Comparison of ENCODE assay signal across 1 cellular context in the genomic region with DNA sequence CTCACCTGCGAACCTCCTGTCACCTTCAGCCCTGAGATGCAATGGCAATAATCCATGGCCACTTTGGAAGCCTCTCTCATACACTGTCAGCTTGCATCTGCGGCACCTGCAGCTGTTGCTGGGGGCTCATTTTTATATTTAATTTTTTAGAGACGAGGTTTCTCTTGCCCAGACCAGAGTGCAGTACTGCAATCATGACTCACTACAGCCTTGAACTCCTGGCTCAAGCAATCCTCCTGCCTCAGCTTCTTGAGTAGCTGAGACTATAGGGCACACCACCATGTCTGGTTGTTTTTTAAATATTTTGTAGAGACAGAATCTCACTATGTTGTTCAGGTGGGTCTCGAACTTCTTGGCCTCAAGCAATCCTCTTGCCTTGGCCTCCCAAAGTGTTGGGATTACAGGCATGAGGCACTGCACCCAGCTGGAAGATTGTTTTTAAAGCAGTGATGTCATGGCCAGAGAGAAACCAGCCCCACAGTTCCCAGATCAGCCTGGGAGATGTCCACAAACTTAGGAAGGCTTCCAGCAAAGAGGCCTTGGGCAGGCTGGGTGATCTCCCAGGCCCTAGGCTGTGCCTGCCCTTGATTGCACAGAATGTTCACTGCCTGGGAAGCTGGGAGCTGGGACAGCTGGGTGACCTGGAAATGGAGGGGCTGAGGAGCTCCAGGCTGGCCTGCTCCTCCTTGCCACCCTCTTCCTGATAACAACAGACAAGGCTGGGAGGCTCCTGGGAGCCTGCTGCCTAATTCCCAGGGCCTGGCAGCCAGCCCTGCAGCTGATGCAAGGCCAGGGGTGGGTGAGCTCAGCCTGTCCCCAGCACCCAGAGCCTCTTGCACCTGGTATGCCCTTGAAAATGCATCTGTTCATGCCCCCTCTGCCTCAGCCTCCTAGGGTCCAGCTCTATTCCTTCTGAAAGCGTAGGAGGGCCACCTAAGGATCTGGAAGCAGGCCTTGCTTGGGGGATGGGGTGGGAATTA.
TF ChIP-seq lines count a peak whose summit lies in the region.

No MANE protein-coding gene starts in this region.

TF ChIP-seq in HEK293, 187 proteins besides CTCF, POLR2A, EP300 and RAD21 (continued from another document and continues in another):
- TF ChIP-seq, protein P1, sequence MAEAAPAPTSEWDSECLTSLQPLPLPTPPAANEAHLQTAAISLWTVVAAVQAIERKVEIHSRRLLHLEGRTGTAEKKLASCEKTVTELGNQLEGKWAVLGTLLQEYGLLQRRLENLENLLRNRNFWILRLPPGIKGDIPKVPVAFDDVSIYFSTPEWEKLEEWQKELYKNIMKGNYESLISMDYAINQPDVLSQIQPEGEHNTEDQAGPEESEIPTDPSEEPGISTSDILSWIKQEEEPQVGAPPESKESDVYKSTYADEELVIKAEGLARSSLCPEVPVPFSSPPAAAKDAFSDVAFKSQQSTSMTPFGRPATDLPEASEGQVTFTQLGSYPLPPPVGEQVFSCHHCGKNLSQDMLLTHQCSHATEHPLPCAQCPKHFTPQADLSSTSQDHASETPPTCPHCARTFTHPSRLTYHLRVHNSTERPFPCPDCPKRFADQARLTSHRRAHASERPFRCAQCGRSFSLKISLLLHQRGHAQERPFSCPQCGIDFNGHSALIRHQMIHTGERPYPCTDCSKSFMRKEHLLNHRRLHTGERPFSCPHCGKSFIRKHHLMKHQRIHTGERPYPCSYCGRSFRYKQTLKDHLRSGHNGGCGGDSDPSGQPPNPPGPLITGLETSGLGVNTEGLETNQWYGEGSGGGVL (tag by site-specific recombination; IDR thresholded peaks at IDR 0.05): peak; percentile 50
- TF ChIP-seq ZNF626 (tag by site-specific recombination; IDR thresholded peaks at IDR 0.05): no peak
- TF ChIP-seq, protein P2, sequence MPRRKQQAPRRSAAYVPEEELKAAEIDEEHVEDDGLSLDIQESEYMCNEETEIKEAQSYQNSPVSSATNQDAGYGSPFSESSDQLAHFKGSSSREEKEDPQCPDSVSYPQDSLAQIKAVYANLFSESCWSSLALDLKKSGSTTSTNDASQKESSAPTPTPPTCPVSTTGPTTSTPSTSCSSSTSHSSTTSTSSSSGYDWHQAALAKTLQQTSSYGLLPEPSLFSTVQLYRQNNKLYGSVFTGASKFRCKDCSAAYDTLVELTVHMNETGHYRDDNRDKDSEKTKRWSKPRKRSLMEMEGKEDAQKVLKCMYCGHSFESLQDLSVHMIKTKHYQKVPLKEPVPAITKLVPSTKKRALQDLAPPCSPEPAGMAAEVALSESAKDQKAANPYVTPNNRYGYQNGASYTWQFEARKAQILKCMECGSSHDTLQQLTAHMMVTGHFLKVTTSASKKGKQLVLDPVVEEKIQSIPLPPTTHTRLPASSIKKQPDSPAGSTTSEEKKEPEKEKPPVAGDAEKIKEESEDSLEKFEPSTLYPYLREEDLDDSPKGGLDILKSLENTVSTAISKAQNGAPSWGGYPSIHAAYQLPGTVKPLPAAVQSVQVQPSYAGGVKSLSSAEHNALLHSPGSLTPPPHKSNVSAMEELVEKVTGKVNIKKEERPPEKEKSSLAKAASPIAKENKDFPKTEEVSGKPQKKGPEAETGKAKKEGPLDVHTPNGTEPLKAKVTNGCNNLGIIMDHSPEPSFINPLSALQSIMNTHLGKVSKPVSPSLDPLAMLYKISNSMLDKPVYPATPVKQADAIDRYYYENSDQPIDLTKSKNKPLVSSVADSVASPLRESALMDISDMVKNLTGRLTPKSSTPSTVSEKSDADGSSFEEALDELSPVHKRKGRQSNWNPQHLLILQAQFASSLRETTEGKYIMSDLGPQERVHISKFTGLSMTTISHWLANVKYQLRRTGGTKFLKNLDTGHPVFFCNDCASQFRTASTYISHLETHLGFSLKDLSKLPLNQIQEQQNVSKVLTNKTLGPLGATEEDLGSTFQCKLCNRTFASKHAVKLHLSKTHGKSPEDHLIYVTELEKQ (tag by site-specific recombination; IDR thresholded peaks at IDR 0.05; ENCODE audit: borderline replicate concordance): no peak
- TF ChIP-seq ZNF48 (tag by site-specific recombination; IDR thresholded peaks at IDR 0.05): no peak
- TF ChIP-seq ZNF596 (tag by site-specific recombination; IDR thresholded peaks at IDR 0.05): no peak
- TF ChIP-seq ZSCAN18 (tag by site-specific recombination; IDR thresholded peaks at IDR 0.05): no peak
- TF ChIP-seq ZNF426 (tag by site-specific recombination; IDR thresholded peaks at IDR 0.05): no peak
- TF ChIP-seq ATF2 (tag by site-specific recombination; IDR thresholded peaks at IDR 0.05; ENCODE audit: low read depth): peak; percentile 87
- no peak for TF ChIP-seq HOXA7 (CRISPR knock-in tag; IDR thresholded peaks at IDR 0.05; ENCODE audit: borderline replicate concordance)
- TF ChIP-seq PRDM1 (tag by site-specific recombination; IDR thresholded peaks at IDR 0.05): no peak
- TF ChIP-seq ZNF266 (tag by site-specific recombination; IDR thresholded peaks at IDR 0.05; ENCODE audit: low read depth): no peak
- no peak for TF ChIP-seq KLF10 (tag by site-specific recombination; IDR thresholded peaks at IDR 0.05)
- no peak for TF ChIP-seq ZNF514 (tag by site-specific recombination; IDR thresholded peaks at IDR 0.05)
- TF ChIP-seq ZNF112 (tag by site-specific recombination; IDR thresholded peaks at IDR 0.05): no peak
- peak; percentile 72 for TF ChIP-seq ZNF366 (tag by site-specific recombination; conservative IDR thresholded peaks at IDR 0.05)
- TF ChIP-seq ZNF184 (tag by site-specific recombination; IDR thresholded peaks at IDR 0.05): no peak
- TF ChIP-seq ZNF664 (tag by site-specific recombination; IDR thresholded peaks at IDR 0.05): no peak
- TF ChIP-seq ZNF350 (tag by site-specific recombination; IDR thresholded peaks at IDR 0.05): no peak
- TF ChIP-seq ZNF157 (tag by site-specific recombination; IDR thresholded peaks at IDR 0.05): no peak
- TF ChIP-seq, protein P3, sequence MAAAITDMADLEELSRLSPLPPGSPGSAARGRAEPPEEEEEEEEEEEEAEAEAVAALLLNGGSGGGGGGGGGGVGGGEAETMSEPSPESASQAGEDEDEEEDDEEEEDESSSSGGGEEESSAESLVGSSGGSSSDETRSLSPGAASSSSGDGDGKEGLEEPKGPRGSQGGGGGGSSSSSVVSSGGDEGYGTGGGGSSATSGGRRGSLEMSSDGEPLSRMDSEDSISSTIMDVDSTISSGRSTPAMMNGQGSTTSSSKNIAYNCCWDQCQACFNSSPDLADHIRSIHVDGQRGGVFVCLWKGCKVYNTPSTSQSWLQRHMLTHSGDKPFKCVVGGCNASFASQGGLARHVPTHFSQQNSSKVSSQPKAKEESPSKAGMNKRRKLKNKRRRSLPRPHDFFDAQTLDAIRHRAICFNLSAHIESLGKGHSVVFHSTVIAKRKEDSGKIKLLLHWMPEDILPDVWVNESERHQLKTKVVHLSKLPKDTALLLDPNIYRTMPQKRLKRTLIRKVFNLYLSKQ (tag by site-specific recombination; IDR thresholded peaks at IDR 0.05; ENCODE audit: borderline replicate concordance): no peak
- no peak for TF ChIP-seq ZNF701 (tag by site-specific recombination; IDR thresholded peaks at IDR 0.05)
- 0 out of 2 replicates have a peak, but pooled peaks have one; percentile 11 for TF ChIP-seq KLF8 (tag by site-specific recombination; IDR thresholded peaks at IDR 0.05)
- no peak for TF ChIP-seq MYNN (tag by site-specific recombination; IDR thresholded peaks at IDR 0.05; ENCODE audit: borderline replicate concordance)
- TF ChIP-seq ZBTB21 (tag by site-specific recombination; IDR thresholded peaks at IDR 0.05): peak; percentile 81
- TF ChIP-seq ZNF354C (tag by site-specific recombination; IDR thresholded peaks at IDR 0.05; ENCODE audit: borderline replicate concordance, low read depth): no peak
- TF ChIP-seq RBAK (tag by site-specific recombination; IDR thresholded peaks at IDR 0.05): no peak
- peak; percentile 97 for TF ChIP-seq IKZF3 (tag by site-specific recombination; IDR thresholded peaks at IDR 0.05)
- TF ChIP-seq ZSCAN23 (tag by site-specific recombination; IDR thresholded peaks at IDR 0.05): no peak
- no peak for TF ChIP-seq ZNF777 (tag by site-specific recombination; IDR thresholded peaks at IDR 0.05; ENCODE audit: borderline replicate concordance)
- peak; percentile 18; the same call in 1 of the 2 replicates for TF ChIP-seq ZNF610 (tag by site-specific recombination; IDR thresholded peaks at IDR 0.05; ENCODE audit: borderline replicate concordance)
- no peak for TF ChIP-seq ZNF658 (tag by site-specific recombination; IDR thresholded peaks at IDR 0.05)
- no peak for TF ChIP-seq ZNF561 (tag by site-specific recombination; IDR thresholded peaks at IDR 0.05; ENCODE audit: borderline replicate concordance)
- no peak for TF ChIP-seq ZNF510 (tag by site-specific recombination; IDR thresholded peaks at IDR 0.05; ENCODE audit: insufficient replicate concordance)
- no peak for TF ChIP-seq WT1 (tag by site-specific recombination; IDR thresholded peaks at IDR 0.05)
- no peak for TF ChIP-seq SALL2 (tag by site-specific recombination; IDR thresholded peaks at IDR 0.05; ENCODE audit: borderline replicate concordance)
- TF ChIP-seq ZNF324 (tag by site-specific recombination; IDR thresholded peaks at IDR 0.05): no peak
- TF ChIP-seq ZNF341 (tag by site-specific recombination; IDR thresholded peaks at IDR 0.05; ENCODE audit: low read depth): no peak
- TF ChIP-seq GLIS1 (tag by site-specific recombination; IDR thresholded peaks at IDR 0.05): peak; percentile 69
- no peak for TF ChIP-seq ZNF202 (tag by site-specific recombination; IDR thresholded peaks at IDR 0.05; ENCODE audit: borderline replicate concordance)
- TF ChIP-seq ZNF558 (tag by site-specific recombination; IDR thresholded peaks at IDR 0.05): no peak
- no peak for TF ChIP-seq ZNF792 (tag by site-specific recombination; IDR thresholded peaks at IDR 0.05)
- no peak for TF ChIP-seq ZFP3 (tag by site-specific recombination; IDR thresholded peaks at IDR 0.05; ENCODE audit: low read depth)
- peak; percentile 57 for TF ChIP-seq ZNF335 (tag by site-specific recombination; conservative IDR thresholded peaks at IDR 0.05)
- TF ChIP-seq, protein P4, sequence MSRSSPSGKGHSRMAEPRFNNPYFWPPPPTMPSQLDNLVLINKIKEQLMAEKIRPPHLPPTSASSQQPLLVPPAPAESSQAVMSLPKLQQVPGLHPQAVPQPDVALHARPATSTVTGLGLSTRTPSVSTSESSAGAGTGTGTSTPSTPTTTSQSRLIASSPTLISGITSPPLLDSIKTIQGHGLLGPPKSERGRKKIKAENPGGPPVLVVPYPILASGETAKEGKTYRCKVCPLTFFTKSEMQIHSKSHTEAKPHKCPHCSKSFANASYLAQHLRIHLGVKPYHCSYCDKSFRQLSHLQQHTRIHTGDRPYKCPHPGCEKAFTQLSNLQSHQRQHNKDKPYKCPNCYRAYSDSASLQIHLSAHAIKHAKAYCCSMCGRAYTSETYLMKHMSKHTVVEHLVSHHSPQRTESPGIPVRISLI (tag by site-specific recombination; IDR thresholded peaks at IDR 0.05): no peak
- no peak for TF ChIP-seq SETDB1 (IDR thresholded peaks at IDR 0.05; ENCODE audit: insufficient read length, low read length)
- TF ChIP-seq ZBTB48 (tag by site-specific recombination; IDR thresholded peaks at IDR 0.05): peak; percentile 59; the same call in 1 of the 2 replicates
- peak; percentile 40; the same call in 1 of the 2 replicates for TF ChIP-seq SP7 (tag by site-specific recombination; IDR thresholded peaks at IDR 0.05)
- no peak for TF ChIP-seq ZNF521 (tag by site-specific recombination; IDR thresholded peaks at IDR 0.05)
- no peak for TF ChIP-seq ZNF121 (tag by site-specific recombination; IDR thresholded peaks at IDR 0.05)
- TF ChIP-seq ZNF830 (tag by site-specific recombination; IDR thresholded peaks at IDR 0.05; ENCODE audit: low read depth): no peak
- TF ChIP-seq, protein P5, sequence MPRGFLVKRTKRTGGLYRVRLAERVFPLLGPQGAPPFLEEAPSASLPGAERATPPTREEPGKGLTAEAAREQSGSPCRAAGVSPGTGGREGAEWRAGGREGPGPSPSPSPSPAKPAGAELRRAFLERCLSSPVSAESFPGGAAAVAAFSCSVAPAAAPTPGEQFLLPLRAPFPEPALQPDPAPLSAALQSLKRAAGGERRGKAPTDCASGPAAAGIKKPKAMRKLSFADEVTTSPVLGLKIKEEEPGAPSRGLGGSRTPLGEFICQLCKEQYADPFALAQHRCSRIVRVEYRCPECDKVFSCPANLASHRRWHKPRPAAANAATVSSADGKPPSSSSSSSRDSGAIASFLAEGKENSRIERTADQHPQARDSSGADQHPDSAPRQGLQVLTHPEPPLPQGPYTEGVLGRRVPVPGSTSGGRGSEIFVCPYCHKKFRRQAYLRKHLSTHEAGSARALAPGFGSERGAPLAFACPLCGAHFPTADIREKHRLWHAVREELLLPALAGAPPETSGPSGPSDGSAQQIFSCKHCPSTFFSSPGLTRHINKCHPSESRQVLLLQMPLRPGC (tag by site-specific recombination; IDR thresholded peaks at IDR 0.05): no peak
- peak; percentile 98 for TF ChIP-seq ZNF223 (tag by site-specific recombination; IDR thresholded peaks at IDR 0.05)
- peak; percentile 73 for TF ChIP-seq ZEB2 (tag by site-specific recombination; IDR thresholded peaks at IDR 0.05)
- no peak for TF ChIP-seq ZNF248 (tag by site-specific recombination; IDR thresholded peaks at IDR 0.05)
- TF ChIP-seq ZNF585B (tag by site-specific recombination; IDR thresholded peaks at IDR 0.05): no peak
